Comparison of ENCODE assay signal across 19 cellular contexts in the genomic region with DNA sequence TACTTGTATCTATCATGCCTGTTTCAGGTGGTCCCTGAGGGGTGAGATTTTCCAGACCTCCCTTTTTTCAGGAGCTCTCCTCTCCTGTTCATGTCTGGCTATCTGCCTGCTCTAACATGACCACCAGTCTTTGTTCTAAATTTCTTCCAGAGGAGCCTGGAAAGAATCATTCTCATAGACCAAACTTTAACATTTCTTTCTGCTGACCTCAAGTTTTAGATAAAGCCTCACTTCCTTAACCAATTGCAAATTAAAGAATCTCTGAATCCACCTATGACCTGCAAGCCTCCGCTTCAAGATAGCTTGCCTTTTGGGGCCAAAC.
DNase-seq lines count a peak whose midpoint lies in the region; FAIRE-seq and TF ChIP-seq lines count a peak whose summit lies in the region.
"Had no signal": no experiment of that assay in that cellular context is flagged by ENCODE, and none has a peak within 500 bp of the region (broad histone marks: within the 10 kb centered on the region; RNA-seq: fewer than 3 reads in every experiment).

No MANE protein-coding gene starts in this region.

- H3K27ac ChIP-seq in HUES48 (ENCODE audit: low read depth, low read length), result peak overlapping the region; percentile 38
- peak overlapping the region; percentile 56 to 85 for H3K27ac ChIP-seq in kidney (ENCODE audit: low read depth in 2 of 2, low read length in 2 of 2)
- H3K27ac ChIP-seq in transverse colon, result peak overlapping the region; percentile 42 to 67 (median 58)
- H3K27ac ChIP-seq: BLaER1, GM23248 had no signal

- no peaks in the 10 kb centered on the region for H3K36me3 Mint-ChIP-seq in mesothelial cell of epicardium
- no peaks in the 10 kb centered on the region for H3K36me3 Mint-ChIP-seq in activated naive CD8-positive, alpha-beta T cell treated with anti-CD3 and anti-CD28 coated beads for 36 hours
- H3K36me3 Mint-ChIP-seq: CD4-positive, CD25-positive, alpha-beta regulatory T cell had no signal

- H3K9ac ChIP-seq in HUES48 (ENCODE audit: low read depth, low read length) (no peak overlapping the region), kidney (ENCODE audit: low read length in 2 of 2) (no peak overlapping the region)
- H3K9ac ChIP-seq: BLaER1, GM23248 had no signal

- H3K4me3 ChIP-seq in HUES48 (ENCODE audit: low read depth, low read length) (no peak overlapping the region), kidney (ENCODE audit: low read length in 2 of 2) (peak overlapping the region in 1 of 2 donors; percentile 36), transverse colon (no peak overlapping the region)
- H3K4me3 ChIP-seq: BLaER1, GM23248, MG63 had no signal

- intact Hi-C loops in kidney (cut with DNase I) (no loop called here), transverse colon (cut with DNase I; ENCODE audit: low total_unique reads) (no loop called here)

- H3K27me3 ChIP-seq in HUES48 (ENCODE audit: control insufficient read depth, insufficient read depth, low read length), result no peaks in the 10 kb centered on the region
- no peaks in the 10 kb centered on the region for H3K27me3 ChIP-seq in transverse colon
- H3K27me3 ChIP-seq: BLaER1, MG63 had no signal

- H3K9me3 Mint-ChIP-seq in mesothelial cell of epicardium, result no peaks in the 10 kb centered on the region
- no peaks in the 10 kb centered on the region for H3K9me3 Mint-ChIP-seq in activated naive CD8-positive, alpha-beta T cell treated with anti-CD3 and anti-CD28 coated beads for 36 hours
- H3K9me3 Mint-ChIP-seq: CD4-positive, CD25-positive, alpha-beta regulatory T cell; H9 had no signal

- FAIRE-seq in kidney (lab: Jason Lieb, UNC), result no peak
- FAIRE-seq: A204.1, D721Med, RCC 7860 had no signal

- WGBS in transverse colon (ENCODE audit: low coverage in 1 of 2), 2 donors, result 59% methylated on average over 1 of the region's 1 CpG; no CpG with 5 or more reads in 1 of the 2 donors

- DNase-seq in kidney, result no peak
- no peak for DNase-seq in mesothelial cell of epicardium (ENCODE audit: low spot score in 2 of 2, unreplicated experiment in 2 of 2)
- no peak for DNase-seq in transverse colon
- DNase-seq in ecto neural progenitor cell (ENCODE audit: low spot score), result no peak
- DNase-seq in activated T-cell treated with anti-CD3 and anti-CD28 coated beads for 4 hours, result no peak
- no peak for DNase-seq in activated naive CD8-positive, alpha-beta T cell treated with anti-CD3 and anti-CD28 coated beads for 36 hours
- DNase-seq: CD4-positive, CD25-positive, alpha-beta regulatory T cell; GM23248; H9; MG63; NCI-H2029; NCI-H446; NCI-H524 treated with DMSO at 0.1 percent for 48 hours; SIG-M5 had no signal

- H3K27ac Mint-ChIP-seq in mesothelial cell of epicardium, result peak overlapping the region; percentile 84
- no peak overlapping the region for H3K27ac Mint-ChIP-seq in activated naive CD8-positive, alpha-beta T cell treated with anti-CD3 and anti-CD28 coated beads for 36 hours
- H3K27ac Mint-ChIP-seq: CD4-positive, CD25-positive, alpha-beta regulatory T cell; H9 had no signal

- H3K4me1 ChIP-seq in HUES48 (ENCODE audit: control insufficient read depth, insufficient read depth, low read length) (no peaks in the 10 kb centered on the region), kidney (ENCODE audit: control insufficient read depth in 1 of 2, insufficient read depth in 1 of 2, low read depth in 1 of 2, low read length in 2 of 2) (peaks cover 13 to 14% of the 10 kb centered on the region in 2 donors), transverse colon (peaks cover 0 to 29% (median 16%) of the 10 kb centered on the region in 4 donors)

- no peaks in the 10 kb centered on the region for H3K27me3 Mint-ChIP-seq in mesothelial cell of epicardium (ENCODE audit: low read depth)
- peaks cover 11% of the 10 kb centered on the region for H3K27me3 Mint-ChIP-seq in activated naive CD8-positive, alpha-beta T cell treated with anti-CD3 and anti-CD28 coated beads for 36 hours

- H3K9me3 ChIP-seq in HUES48 (ENCODE audit: control insufficient read depth, insufficient read depth, low read length), result no peaks in the 10 kb centered on the region
- H3K9me3 ChIP-seq in kidney (ENCODE audit: control insufficient read depth in 1 of 2, low read length in 2 of 2), result no peaks in the 10 kb centered on the region
- no peaks in the 10 kb centered on the region for H3K9me3 ChIP-seq in transverse colon
- H3K9me3 ChIP-seq: BLaER1, MG63 had no signal

- TF ChIP-seq CTCF in kidney (IDR thresholded peaks at IDR 0.05; ENCODE audit: borderline replicate concordance, extremely low read depth, insufficient read depth), result no peak
- TF ChIP-seq CTCF in mesothelial cell of epicardium (IDR thresholded peaks at IDR 0.05; ENCODE audit: unreplicated experiment), result no peak
- TF ChIP-seq CTCF in transverse colon (IDR thresholded peaks at IDR 0.05), result no peak

- no peak overlapping the region for H3K4me3 Mint-ChIP-seq in mesothelial cell of epicardium
- no peak overlapping the region for H3K4me3 Mint-ChIP-seq in activated naive CD8-positive, alpha-beta T cell treated with anti-CD3 and anti-CD28 coated beads for 36 hours
- H3K4me3 Mint-ChIP-seq: CD4-positive, CD25-positive, alpha-beta regulatory T cell; H9 had no signal

- no peaks in the 10 kb centered on the region for H3K36me3 ChIP-seq in HUES48 (ENCODE audit: control insufficient read depth, insufficient read depth, low read length)
- no peaks in the 10 kb centered on the region for H3K36me3 ChIP-seq in kidney (ENCODE audit: control insufficient read depth in 1 of 2, insufficient read depth in 2 of 2, low read length in 2 of 2)
- no peaks in the 10 kb centered on the region for H3K36me3 ChIP-seq in transverse colon
- H3K36me3 ChIP-seq: BLaER1, MG63 had no signal

- peaks cover 16% of the 10 kb centered on the region for H3K4me1 Mint-ChIP-seq in mesothelial cell of epicardium
- no peaks in the 10 kb centered on the region for H3K4me1 Mint-ChIP-seq in activated naive CD8-positive, alpha-beta T cell treated with anti-CD3 and anti-CD28 coated beads for 36 hours
- H3K4me1 Mint-ChIP-seq: CD4-positive, CD25-positive, alpha-beta regulatory T cell had no signal

- TF ChIP-seq POLR2A in transverse colon (IDR thresholded peaks at IDR 0.05), result no peak

- TF ChIP-seq EP300 in transverse colon (IDR thresholded peaks at IDR 0.05; ENCODE audit: low read depth), result no peak

- in situ Hi-C loops in transverse colon (cut with MboI; ENCODE audit: low pct_ligation_motif_present in 1 of 4, low pct_unique_long_range_greater_than_20kb in 1 of 4, low sequenced_read_pairs in 3 of 4), result no loop called here
